14 cellular contexts compared by ENCODE assay signal in the genomic region with DNA sequence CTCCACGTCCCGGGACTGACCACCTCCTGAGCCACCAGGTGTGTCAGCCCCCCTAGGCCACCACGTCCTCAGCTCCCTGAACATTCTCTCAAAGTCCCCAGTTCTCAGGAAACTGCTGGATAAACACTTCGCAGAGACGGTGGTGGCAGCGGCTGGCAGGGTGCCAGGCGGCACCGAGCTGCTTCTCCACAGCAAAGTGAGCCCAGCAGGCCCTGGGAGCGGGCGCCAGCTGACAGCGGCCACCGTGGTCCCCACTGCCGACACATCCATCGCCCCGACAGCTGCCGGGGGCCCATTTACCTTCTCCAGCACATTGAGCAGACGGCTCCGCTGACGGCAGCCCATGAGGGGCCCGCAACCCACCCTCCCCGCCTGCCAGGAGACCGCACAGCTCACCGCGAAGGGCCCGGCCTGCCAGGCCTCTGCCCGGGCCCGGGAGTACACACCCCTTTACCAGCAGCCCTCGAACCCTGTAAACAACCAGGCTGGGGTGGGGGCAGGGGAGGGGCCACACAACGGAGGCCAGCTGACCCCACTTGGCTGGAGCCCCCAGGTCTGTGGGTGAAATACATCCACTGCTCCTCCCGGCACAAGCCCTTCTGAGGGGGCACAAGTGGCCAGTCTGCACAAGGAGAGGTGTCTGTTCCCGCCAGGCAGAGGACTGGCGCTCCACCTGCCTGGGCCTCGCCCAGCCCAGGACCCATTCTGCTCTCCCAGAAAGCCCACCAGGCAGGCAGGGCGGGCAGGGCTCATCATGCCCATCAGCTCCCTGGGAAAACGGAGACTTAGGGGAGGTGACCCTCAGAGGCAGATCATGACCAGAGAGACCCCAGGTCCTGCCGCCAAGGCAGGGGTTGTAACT. TPM values are rescaled to one million over a fixed set of nuclear protein-coding genes. Genes with fewer than 3 reads are reported as not detected.
A peak's percentile ranks its signal among the peaks of the same experiment; 100 is the strongest.
DNase-seq lines count a peak whose midpoint lies in the region; ATAC-seq and TF ChIP-seq lines count a peak whose summit lies in the region.
"Had no signal": no experiment of that assay in that cellular context is flagged by ENCODE, and none has a peak within 500 bp of the region (broad histone marks: within the 10 kb centered on the region; RNA-seq: fewer than 3 reads in every experiment).

No MANE protein-coding gene starts in this region.

- H3K9me3 Mint-ChIP-seq in Calu3 (ENCODE audit: low read depth, unreplicated experiment) = no peaks in the 10 kb centered on the region
- H3K9me3 Mint-ChIP-seq in GM23338 = no peaks in the 10 kb centered on the region
- H3K9me3 Mint-ChIP-seq: activated T-helper 2 cell treated with anti-CD3 and anti-CD28 coated beads, Interferon-gamma antibody, Interleukin-2, Interleukin-4, amounts not matched to agents 10 μg/mL and 5 μg/mL and 100 μg/mL, durations not matched to agents 14 hours and 24 hours and 36 hours had no signal

- no peaks in the 10 kb centered on the region for H3K9me2 ChIP-seq in GM23338 (ENCODE audit: insufficient read depth)

- ATAC-seq in lower lobe of right lung = peak; percentile 1 to 44
- ATAC-seq in GM23338 = no peak
- ATAC-seq in sciatic nerve = no peak

- H3K27me3 ChIP-seq in BLaER1 = no peaks in the 10 kb centered on the region
- H3K27me3 ChIP-seq in lower lobe of right lung (ENCODE audit: low read depth) = no peaks in the 10 kb centered on the region
- H3K27me3 ChIP-seq in GM23338 (ENCODE audit: insufficient read depth) = no peaks in the 10 kb centered on the region

- intact Hi-C loops in lower lobe of right lung (cut with DNase I) = no loop called here
- intact Hi-C loops in Calu3 (cut with micrococcal nuclease; ENCODE audit: unreplicated experiment) = no loop called here
- intact Hi-C loops in sciatic nerve (cut with DNase I) = no loop called here

- H4K20me1 ChIP-seq in BLaER1 (peaks cover 97% of the 10 kb centered on the region), GM23338 (replicated peaks; ENCODE audit: insufficient read depth) (no peaks in the 10 kb centered on the region)

- H3K4me3 ChIP-seq in BLaER1 (no peak overlapping the region), lower lobe of right lung (no peak overlapping the region), GM23338 (no peak overlapping the region)
- H3K4me3 ChIP-seq: thoracic aorta had no signal

- H3K4me1 Mint-ChIP-seq in Calu3 (ENCODE audit: low read depth, unreplicated experiment) (no peaks in the 10 kb centered on the region), GM23338 (no peaks in the 10 kb centered on the region)

- H3K4me3 Mint-ChIP-seq in Calu3 (ENCODE audit: low read depth, unreplicated experiment) (no peak overlapping the region), GM23338 (no peak overlapping the region)

- DNase-seq in NCI-H1105 treated with DMSO at 0.1 percent for 48 hours (lab: John Stamatoyannopoulos, UW) (peak; percentile 79), RWPE1 (ENCODE audit: low spot score) (no peak), lower lobe of right lung (peak; percentile 74), Calu3 (no peak), GM23338 (ENCODE audit: low spot score) (no peak), NCI-H1436 treated with DMSO at 0.1 percent for 48 hours (lab: John Stamatoyannopoulos, UW) (no peak), sciatic nerve (ENCODE audit: low spot score) (no peak)
- DNase-seq: activated CD4-positive, alpha-beta T cell treated with anti-CD3 and anti-CD28 coated beads, Interleukin-2, amount 50 U/mL, for 1 hour; effector memory CD4-positive, alpha-beta T cell; mesendoderm; MM.1S had no signal

- H3K27ac ChIP-seq in BLaER1 (peak overlapping the region; percentile 80), RWPE1 (peak overlapping the region; percentile 84), lower lobe of right lung (peak overlapping the region; percentile 41), GM23338 (ENCODE audit: low read depth) (no peak overlapping the region)
- H3K27ac ChIP-seq: thoracic aorta had no signal

- peaks cover 88% of the 10 kb centered on the region for H3K36me3 ChIP-seq in BLaER1
- H3K36me3 ChIP-seq in lower lobe of right lung = peaks cover 40% of the 10 kb centered on the region
- no peaks in the 10 kb centered on the region for H3K36me3 ChIP-seq in GM23338 (ENCODE audit: insufficient read depth)

- TF ChIP-seq CTCF in RWPE1 (conservative IDR thresholded peaks at IDR 0.05; ENCODE audit: low read depth) = no peak
- TF ChIP-seq CTCF in lower lobe of right lung (IDR thresholded peaks at IDR 0.05) = no peak
- TF ChIP-seq CTCF in Calu3 (IDR thresholded peaks at IDR 0.05; ENCODE audit: unreplicated experiment) = no peak
- no peak for TF ChIP-seq CTCF in GM23338 (conservative IDR thresholded peaks at IDR 0.05; ENCODE audit: low read depth in 2 of 2)

- peak overlapping the region; percentile 63 for H3K9ac ChIP-seq in BLaER1

- H3K27me3 Mint-ChIP-seq in Calu3 (ENCODE audit: unreplicated experiment) (no peaks in the 10 kb centered on the region), GM23338 (ENCODE audit: insufficient read depth, low read depth, poor library complexity) (peaks cover 7% of the 10 kb centered on the region)

- H3K27ac Mint-ChIP-seq in Calu3 (ENCODE audit: unreplicated experiment) (no peak overlapping the region), GM23338 (no peak overlapping the region; the same call in 1 of the 2 replicates)
- H3K27ac Mint-ChIP-seq: activated T-helper 2 cell treated with anti-CD3 and anti-CD28 coated beads, Interferon-gamma antibody, Interleukin-2, Interleukin-4, amounts not matched to agents 10 μg/mL and 5 μg/mL and 100 μg/mL, durations not matched to agents 14 hours and 24 hours and 36 hours had no signal

- H3K36me3 Mint-ChIP-seq in Calu3 (ENCODE audit: insufficient read depth, unreplicated experiment) = peaks cover 10% of the 10 kb centered on the region
- H3K36me3 Mint-ChIP-seq in GM23338 (ENCODE audit: low read depth) = no peaks in the 10 kb centered on the region

- H3K9me3 ChIP-seq in BLaER1 (no peaks in the 10 kb centered on the region), lower lobe of right lung (no peaks in the 10 kb centered on the region)
- H3K9me3 ChIP-seq: thoracic aorta had no signal

- H2AFZ ChIP-seq in GM23338 = no peak overlapping the region

- no peaks in the 10 kb centered on the region for H3K79me2 ChIP-seq in GM23338 (replicated peaks; ENCODE audit: insufficient read depth)

- H3K4me2 ChIP-seq in BLaER1 (peak overlapping the region; percentile 90), GM23338 (no peak overlapping the region)

- POLR2A ChIA-PET in RWPE1 (lab: Yijun Ruan, JAX; ENCODE audit: low non-redundant PET) = no interaction called here

- CTCF ChIA-PET in RWPE1 (lab: Yijun Ruan, JAX) (interaction anchor here (0.5 kb wide), 1 partner anchor 780 kb away, joined by 3 read pairs; no protein-coding TSS in a partner anchor), Calu3 (lab: Charles Lee) (no interaction called here)

- BruUV-seq in Calu3 (replicated peaks; lab: Mats Ljungman, UMichigan) = no TSS peak

- H3F3A ChIP-seq in GM23338 (replicated peaks; ENCODE audit: low read depth) = no peaks in the 10 kb centered on the region

- peaks cover 81% of the 10 kb centered on the region for H3K4me1 ChIP-seq in BLaER1
- peaks cover 61% of the 10 kb centered on the region for H3K4me1 ChIP-seq in lower lobe of right lung
- H3K4me1 ChIP-seq in GM23338 (ENCODE audit: insufficient read depth) = no peaks in the 10 kb centered on the region

TF ChIP-seq in GM23338, 12 proteins besides CTCF, POLR2A, EP300 and RAD21 (continues in another document):
- TF ChIP-seq, protein P1, sequence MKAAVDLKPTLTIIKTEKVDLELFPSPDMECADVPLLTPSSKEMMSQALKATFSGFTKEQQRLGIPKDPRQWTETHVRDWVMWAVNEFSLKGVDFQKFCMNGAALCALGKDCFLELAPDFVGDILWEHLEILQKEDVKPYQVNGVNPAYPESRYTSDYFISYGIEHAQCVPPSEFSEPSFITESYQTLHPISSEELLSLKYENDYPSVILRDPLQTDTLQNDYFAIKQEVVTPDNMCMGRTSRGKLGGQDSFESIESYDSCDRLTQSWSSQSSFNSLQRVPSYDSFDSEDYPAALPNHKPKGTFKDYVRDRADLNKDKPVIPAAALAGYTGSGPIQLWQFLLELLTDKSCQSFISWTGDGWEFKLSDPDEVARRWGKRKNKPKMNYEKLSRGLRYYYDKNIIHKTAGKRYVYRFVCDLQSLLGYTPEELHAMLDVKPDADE (IDR thresholded peaks at IDR 0.05) = no peak
- TF ChIP-seq JUNB (IDR thresholded peaks at IDR 0.05; ENCODE audit: unreplicated experiment) = no peak
- no peak for TF ChIP-seq EZH2phosphoT487 (IDR thresholded peaks at IDR 0.05; ENCODE audit: unreplicated experiment)
- TF ChIP-seq ZNF114 (CRISPR knock-in tag; IDR thresholded peaks at IDR 0.05) = no peak
- TF ChIP-seq STAT1 (IDR thresholded peaks at IDR 0.05; ENCODE audit: unreplicated experiment) = no peak
- TF ChIP-seq POLR2AphosphoS5 (IDR thresholded peaks at IDR 0.05; ENCODE audit: low read depth) = no peak

RNA-seq across cellular contexts. Expression of a gene that starts 10.5 kb away (rescaled TPM):
- total RNA-seq in lower lobe of right lung (154 TPM), Calu3 (2022) (118 and 120 TPM in 2 replicates), sciatic nerve (90.4 TPM)
- 74.3 and 78.7 TPM in 2 replicates for total RNA-seq in GM23338 (2014; rRNA removed; shearing (Covaris generic))
- polyA plus RNA-seq in GM23338 (2016; fragmentation: Nextera tagmentation; extraction: Ambion mirVana) = 19.2 and 23.7 TPM in 2 replicates

RNA-seq across cellular contexts. Expression of a gene that starts 15.8 kb away (rescaled TPM):
- total RNA-seq in lower lobe of right lung = 13.1 TPM
- total RNA-seq in Calu3 (2022) = 11.8 and 13.9 TPM in 2 replicates
- 4.4 and 7.5 TPM in 2 replicates for total RNA-seq in GM23338 (2014; rRNA removed; shearing (Covaris generic))
- 0.66 and 0.70 TPM in 2 replicates for polyA plus RNA-seq in GM23338 (2016; fragmentation: Nextera tagmentation; extraction: Ambion mirVana)
- total RNA-seq in sciatic nerve = 3.6 TPM

RNA-seq across cellular contexts. Expression of a gene that starts 32.1 kb away (rescaled TPM):
- total RNA-seq in lower lobe of right lung (66.3 TPM), Calu3 (2022) (72.3 and 73.3 TPM in 2 replicates), sciatic nerve (56.6 TPM)
- total RNA-seq in GM23338 (2014; rRNA removed; shearing (Covaris generic)) = 381 and 392 TPM in 2 replicates
- polyA plus RNA-seq in GM23338 (2016; fragmentation: Nextera tagmentation; extraction: Ambion mirVana) = 215 and 225 TPM in 2 replicates

Comparison
In these comparisons a context has a peak if more than half of its experiments do, and no peak if none do; other contexts are left out.
1. DNase-seq: peak in NCI-H1105 treated with DMSO at 0.1 percent for 48 hours (single experiment) and lower lobe of right lung (single experiment); none in RWPE1 (single experiment), Calu3 (single experiment), GM23338 (single experiment), NCI-H1436 treated with DMSO at 0.1 percent for 48 hours (single experiment) and sciatic nerve (single experiment).
2. ATAC-seq: peak in lower lobe of right lung (2 of 2); none in GM23338 (single experiment) and sciatic nerve (single experiment).